ENCODE assay signal across 18 cellular contexts in the genomic region with DNA sequence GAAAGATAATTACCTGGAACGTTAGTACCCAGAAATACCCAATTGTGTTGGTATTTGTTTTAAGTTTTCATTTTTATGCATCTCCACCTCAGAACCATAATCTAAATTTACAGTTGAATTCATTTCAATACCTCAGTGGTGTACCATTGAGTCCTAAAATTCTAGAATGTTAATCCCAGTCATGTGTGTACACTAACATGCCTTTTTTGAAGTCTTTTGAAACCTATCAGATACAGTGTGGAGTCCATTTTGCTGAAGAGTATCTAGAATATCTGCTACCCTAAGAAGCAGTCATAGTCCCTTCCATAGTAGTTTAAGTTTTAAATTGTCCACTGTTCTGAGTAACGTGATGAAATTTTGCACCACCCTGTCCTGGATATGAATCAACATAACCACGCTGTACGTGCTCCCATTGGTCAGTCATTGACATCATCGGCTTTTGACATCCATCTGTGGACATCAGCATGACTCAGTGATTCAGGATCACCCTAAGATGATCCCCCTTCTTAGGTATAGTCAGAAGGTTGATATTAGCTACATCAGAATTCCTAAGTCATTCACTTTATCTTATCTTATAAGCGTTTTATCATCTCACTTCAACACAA. TPM values are rescaled to one million over a fixed set of nuclear protein-coding genes. Genes with fewer than 3 reads are reported as not detected.
DNase-seq lines count a peak whose midpoint lies in the region; ATAC-seq and TF ChIP-seq lines count a peak whose summit lies in the region.
"Had no signal": no experiment of that assay in that cellular context is flagged by ENCODE, and none has a peak within 500 bp of the region (broad histone marks: within the 10 kb centered on the region; RNA-seq: fewer than 3 reads in every experiment).

No MANE protein-coding gene starts in this region.

- H3K79me2 ChIP-seq in OCI-LY7 (ENCODE audit: insufficient read depth, low read depth, low read length), result peaks cover 69% of the 10 kb centered on the region

- H3K9me3 Mint-ChIP-seq in endodermal cell (no peaks in the 10 kb centered on the region), nephron progenitor cell (no peaks in the 10 kb centered on the region)
- H3K9me3 Mint-ChIP-seq: CD4-positive, CD25-positive, alpha-beta regulatory T cell; mesothelial cell of epicardium had no signal

- H3K36me3 Mint-ChIP-seq in endodermal cell (ENCODE audit: low read depth) (peaks cover 30% of the 10 kb centered on the region), nephron progenitor cell (ENCODE audit: low read depth) (peaks cover 47% of the 10 kb centered on the region)

- intact Hi-C loops in OCI-LY7 (cut with micrococcal nuclease; ENCODE audit: unreplicated experiment), result no loop called here

- H3K4me1 Mint-ChIP-seq in endodermal cell (peaks cover 10% of the 10 kb centered on the region), nephron progenitor cell (no peaks in the 10 kb centered on the region)
- H3K4me1 Mint-ChIP-seq: mesothelial cell of epicardium had no signal

- H4K20me1 ChIP-seq in OCI-LY7 (ENCODE audit: insufficient read depth, low read length), result peaks cover 6% of the 10 kb centered on the region; the same call in 1 of the 2 replicates

- WGBS in endodermal cell (ENCODE audit: insufficient coverage in 1 of 2, insufficient read length in 1 of 2), 2 experiments, result 91 to 95% methylated on average over 4 to 5 of the region's 6 CpGs

- H3K27ac ChIP-seq in OCI-LY7 (ENCODE audit: low read depth, low read length, poor library complexity, severe bottlenecking) (no peak overlapping the region), endodermal cell (ENCODE audit: low read depth, low read length) (no peak overlapping the region)
- H3K27ac ChIP-seq: body of pancreas, Peyer's patch, stomach, uterus, WERI-Rb-1 had no signal

- BruUV-seq in OCI-LY7 (replicated peaks; lab: Mats Ljungman, UMichigan), result TSS peak; percentile 9

- H3K9me3 ChIP-seq in OCI-LY7 (ENCODE audit: low read length) (no peaks in the 10 kb centered on the region), endodermal cell (ENCODE audit: control insufficient read depth, low read length) (no peaks in the 10 kb centered on the region)
- H3K9me3 ChIP-seq: body of pancreas, Peyer's patch, stomach, uterus had no signal

- H3K27me3 Mint-ChIP-seq in endodermal cell (ENCODE audit: insufficient read depth), result no peaks in the 10 kb centered on the region
- peaks cover 4% of the 10 kb centered on the region for H3K27me3 Mint-ChIP-seq in nephron progenitor cell (ENCODE audit: low read depth, poor library complexity)
- H3K27me3 Mint-ChIP-seq: CD4-positive, CD25-positive, alpha-beta regulatory T cell had no signal

- POLR2A ChIA-PET in OCI-LY7 (lab: Charles Lee), result no interaction called here

- CTCF ChIA-PET in OCI-LY7 (lab: Charles Lee; ENCODE audit: unreplicated experiment), result no interaction called here

- no peak overlapping the region for H3K9ac ChIP-seq in endodermal cell (ENCODE audit: extremely low read depth, low read length, poor library complexity, severe bottlenecking)

- H3K4me2 ChIP-seq in OCI-LY7 (ENCODE audit: low read length), result no peak overlapping the region
- H3K4me2 ChIP-seq: smooth muscle cell had no signal

- DNase-seq in EH (ENCODE audit: low read depth) (peak; percentile 13), OCI-LY7 (ENCODE audit: low spot score) (no peak), endodermal cell (peak; percentile 19), nephron progenitor cell (no peak), GM19240 (ENCODE audit: insufficient read length, low spot score) (no peak)
- no peak for DNase-seq in activated CD8-positive, alpha-beta memory T cell treated with anti-CD3 and anti-CD28 coated beads for 24 hours
- DNase-seq: body of pancreas; CD4-positive, CD25-positive, alpha-beta regulatory T cell; NCI-H187; NCI-H526 treated with DMSO at 0.1 percent for 48 hours; nucleus accumbens; Peyer's patch; stomach; uterus; WERI-Rb-1 had no signal

- H3K36me3 ChIP-seq in OCI-LY7 (ENCODE audit: insufficient read depth, low read length) (peaks cover 62% of the 10 kb centered on the region), endodermal cell (ENCODE audit: control insufficient read depth, insufficient read depth, low read length) (peaks cover 11% of the 10 kb centered on the region)
- H3K36me3 ChIP-seq: Peyer's patch, uterus had no signal

- no peak overlapping the region for H2AFZ ChIP-seq in OCI-LY7 (ENCODE audit: low read length)

- H3K4me3 ChIP-seq in OCI-LY7 (ENCODE audit: low read depth, low read length, poor library complexity, severe bottlenecking) (no peak overlapping the region), endodermal cell (ENCODE audit: low read length) (no peak overlapping the region)
- H3K4me3 ChIP-seq: body of pancreas, Peyer's patch, smooth muscle cell, stomach, uterus had no signal

- peaks cover 9% of the 10 kb centered on the region for H3K4me1 ChIP-seq in OCI-LY7 (ENCODE audit: insufficient read depth, low read length, poor library complexity, severe bottlenecking)
- no peaks in the 10 kb centered on the region for H3K4me1 ChIP-seq in endodermal cell (ENCODE audit: control insufficient read depth, insufficient read depth, low read length)
- H3K4me1 ChIP-seq: uterus had no signal

- H3K27me3 ChIP-seq in endodermal cell (ENCODE audit: control insufficient read depth, insufficient read depth, low read length, poor library complexity, severe bottlenecking), result no peaks in the 10 kb centered on the region
- H3K27me3 ChIP-seq: body of pancreas, Peyer's patch, stomach, uterus had no signal

- H3K4me3 Mint-ChIP-seq in endodermal cell (no peak overlapping the region), nephron progenitor cell (no peak overlapping the region)
- H3K4me3 Mint-ChIP-seq: mesothelial cell of epicardium had no signal

- TF ChIP-seq CTCF in OCI-LY7 (conservative IDR thresholded peaks at IDR 0.05; ENCODE audit: low read length) (no peak), endodermal cell (conservative IDR thresholded peaks at IDR 0.05) (no peak), nephron progenitor cell (IDR thresholded peaks at IDR 0.05) (no peak)

- no peak for ATAC-seq in GM21723 (IDR thresholded peaks at IDR 0.05; ENCODE audit: unreplicated experiment)
- ATAC-seq: body of pancreas had no signal

- H3K27ac Mint-ChIP-seq in endodermal cell (no peak overlapping the region), nephron progenitor cell (peak overlapping the region; percentile 3)
- H3K27ac Mint-ChIP-seq: mesothelial cell of epicardium had no signal

- no peaks in the 10 kb centered on the region for H3K9me2 ChIP-seq in OCI-LY7 (ENCODE audit: insufficient read depth, low read length)

RNA-seq across cellular contexts. Expression of gene ASH1L, which starts 7.5 kb away (rescaled TPM):
- 33.2 and 34.4 TPM in 2 replicates for total RNA-seq in OCI-LY7 (2014; rRNA removed; shearing (Covaris generic))
- total RNA-seq in OCI-LY7 (2022) (49.6 and 54.8 TPM in 2 replicates), endodermal cell (10 to 100 TPM; 34.5 to 37.0 TPM)
- 13.1 TPM for polyA plus RNA-seq in endodermal cell (2013, experiment 1 of 2)
- polyA plus RNA-seq in endodermal cell (2013, experiment 2 of 2), result 13.8 TPM

RNA-seq across cellular contexts. Expression of gene MSTO1, which starts 39.9 kb away (rescaled TPM):
- total RNA-seq in OCI-LY7 (2014; rRNA removed; shearing (Covaris generic)), result 68.6 and 76.1 TPM in 2 replicates
- total RNA-seq in OCI-LY7 (2022), result 82.9 and 83.3 TPM in 2 replicates
- total RNA-seq in endodermal cell, result 10 to 100 TPM; 57.0 to 74.7 TPM
- polyA plus RNA-seq in endodermal cell (2013, experiment 1 of 2), result 56.1 TPM
- polyA plus RNA-seq in endodermal cell (2013, experiment 2 of 2), result 45.9 TPM

Comparison
In these comparisons a context has a peak if more than half of its experiments do, and no peak if none do; other contexts are left out.
1. DNase-seq: peak in EH (single experiment) and endodermal cell (single experiment); none in OCI-LY7 (single experiment), nephron progenitor cell (single experiment), GM19240 (single experiment) and activated CD8-positive, alpha-beta memory T cell treated with anti-CD3 and anti-CD28 coated beads for 24 hours (single experiment).